In the genomic region with DNA sequence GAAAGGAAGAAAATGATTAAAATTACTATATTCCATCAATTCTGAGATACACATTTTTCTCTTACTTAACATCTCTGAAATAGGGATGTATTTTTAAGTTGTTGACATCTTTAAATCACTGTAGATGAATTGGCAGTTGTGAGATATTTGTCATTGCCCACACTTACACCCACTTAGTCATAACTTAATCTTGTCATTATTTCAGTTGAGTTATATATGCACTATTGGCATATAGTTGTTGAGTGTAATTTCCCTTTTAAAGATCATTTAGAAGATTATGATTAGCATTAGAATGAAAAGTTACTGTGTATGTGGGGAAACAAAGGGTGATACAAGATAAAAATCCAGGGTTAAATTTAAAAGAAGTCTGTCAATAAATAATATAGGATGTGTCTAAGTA, we compare ENCODE assay signal across 1 cellular context.
TF ChIP-seq lines count a peak whose summit lies in the region.

No MANE protein-coding gene starts in this region.

TF ChIP-seq in HepG2, 621 proteins besides CTCF, POLR2A, EP300 and RAD21:
- TF ChIP-seq, protein P1, sequence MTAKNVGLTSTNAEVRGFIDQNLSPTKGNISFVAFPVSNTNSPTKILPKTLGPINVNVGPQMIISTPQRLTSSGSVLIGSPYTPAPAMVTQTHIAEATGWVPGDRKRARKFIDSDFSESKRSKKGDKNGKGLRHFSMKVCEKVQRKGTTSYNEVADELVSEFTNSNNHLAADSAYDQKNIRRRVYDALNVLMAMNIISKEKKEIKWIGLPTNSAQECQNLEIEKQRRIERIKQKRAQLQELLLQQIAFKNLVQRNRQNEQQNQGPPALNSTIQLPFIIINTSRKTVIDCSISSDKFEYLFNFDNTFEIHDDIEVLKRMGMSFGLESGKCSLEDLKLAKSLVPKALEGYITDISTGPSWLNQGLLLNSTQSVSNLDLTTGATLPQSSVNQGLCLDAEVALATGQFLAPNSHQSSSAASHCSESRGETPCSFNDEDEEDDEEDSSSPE (CRISPR knock-in tag; IDR thresholded peaks at IDR 0.05) = no peak
- TF ChIP-seq PHF21A (CRISPR knock-in tag; IDR thresholded peaks at IDR 0.05) (no peak), BORCS8-MEF2B (CRISPR knock-in tag; IDR thresholded peaks at IDR 0.05) (no peak), GZF1 (CRISPR knock-in tag; IDR thresholded peaks at IDR 0.05) (no peak), RBFOX2 (IDR thresholded peaks at IDR 0.05; ENCODE audit: low read depth, low read length) (peak; percentile 32)
- TF ChIP-seq, protein P2, sequence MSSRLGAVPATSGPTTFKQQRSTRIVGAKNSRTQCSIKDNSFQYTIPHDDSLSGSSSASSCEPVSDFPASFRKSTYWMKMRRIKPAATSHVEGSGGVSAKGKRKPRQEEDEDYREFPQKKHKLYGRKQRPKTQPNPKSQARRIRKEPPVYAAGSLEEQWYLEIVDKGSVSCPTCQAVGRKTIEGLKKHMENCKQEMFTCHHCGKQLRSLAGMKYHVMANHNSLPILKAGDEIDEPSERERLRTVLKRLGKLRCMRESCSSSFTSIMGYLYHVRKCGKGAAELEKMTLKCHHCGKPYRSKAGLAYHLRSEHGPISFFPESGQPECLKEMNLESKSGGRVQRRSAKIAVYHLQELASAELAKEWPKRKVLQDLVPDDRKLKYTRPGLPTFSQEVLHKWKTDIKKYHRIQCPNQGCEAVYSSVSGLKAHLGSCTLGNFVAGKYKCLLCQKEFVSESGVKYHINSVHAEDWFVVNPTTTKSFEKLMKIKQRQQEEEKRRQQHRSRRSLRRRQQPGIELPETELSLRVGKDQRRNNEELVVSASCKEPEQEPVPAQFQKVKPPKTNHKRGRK (CRISPR knock-in tag; IDR thresholded peaks at IDR 0.05) = no peak
